In genomic region chr13:48531416-48532145, GRCh38 we compare ENCODE assay signal across 8 cellular contexts. TPM values are rescaled to one million over a fixed set of nuclear protein-coding genes. Genes with fewer than 3 reads are reported as not detected.
DNase-seq lines count a peak whose midpoint lies in the region; ATAC-seq and TF ChIP-seq lines count a peak whose summit lies in the region.

No MANE protein-coding gene starts in this region.

- TF ChIP-seq CTCF in PC-3 (conservative IDR thresholded peaks at IDR 0.05; ENCODE audit: low read depth, low read length): no peak
- no peak for TF ChIP-seq CTCF in choroid plexus epithelial cell (conservative IDR thresholded peaks at IDR 0.05; ENCODE audit: low read depth, low read length)

- no peak overlapping the region for H3K27ac ChIP-seq in PC-3 (ENCODE audit: low read length)
- H3K27ac ChIP-seq in mucosa of rectum (ENCODE audit: low read depth in 2 of 2, low read length in 2 of 2): peak overlapping the region; percentile 96 to 98

- CTCF ChIA-PET in PC-3 (lab: Charles Lee): interaction anchor here (0.7 kb wide), 1 partner anchor 263 kb away, joined by 3 read pairs; no protein-coding TSS in a partner anchor

- H3K79me2 ChIP-seq in PC-3 (ENCODE audit: low read length): no peaks in the 10 kb centered on the region

- DNase-seq in DMS 273 (lab: John Stamatoyannopoulos, UW; ENCODE audit: unreplicated experiment): peak; percentile 49
- DNase-seq in DMS 273 treated with DMSO at 0.1 percent for 48 hours (lab: John Stamatoyannopoulos, UW): no peak
- no peak for DNase-seq in PC-3
- no peak for DNase-seq in choroid plexus epithelial cell (ENCODE audit: low read depth)
- no peak for DNase-seq in erythroblast (lab: John Stamatoyannopoulos, UW)
- DNase-seq in T-helper 9 cell: no peak

- H3K4me3 ChIP-seq in PC-3 (ENCODE audit: low read length) (peak overlapping the region; percentile 88), choroid plexus epithelial cell (ENCODE audit: low read depth, low read length) (peak overlapping the region; percentile 91), mucosa of rectum (ENCODE audit: low read length in 2 of 2) (peak overlapping the region; percentile 86 to 94)

- no peaks in the 10 kb centered on the region for H3K27me3 ChIP-seq in PC-3 (ENCODE audit: low read length)
- no peaks in the 10 kb centered on the region for H3K27me3 ChIP-seq in mucosa of rectum (ENCODE audit: control insufficient read depth in 2 of 2, insufficient read depth in 2 of 2, low read length in 2 of 2)

- no peaks in the 10 kb centered on the region for H3K36me3 ChIP-seq in PC-3 (ENCODE audit: low read depth, low read length)
- no peaks in the 10 kb centered on the region for H3K36me3 ChIP-seq in mucosa of rectum (ENCODE audit: control insufficient read depth in 2 of 2, insufficient read depth in 2 of 2, low read length in 2 of 2)

- TF ChIP-seq POLR2A in erythroblast (IDR thresholded peaks at IDR 0.05; ENCODE audit: low read length): no peak

- POLR2A ChIA-PET in PC-3 (lab: Charles Lee; ENCODE audit: unreplicated experiment): interaction anchor here (0.6 to 0.7 kb wide), 2 partner anchors 38 to 289 kb away, joined by 3 read pairs; no protein-coding TSS in a partner anchor

- no peaks in the 10 kb centered on the region for H3F3A ChIP-seq in PC-3 (ENCODE audit: low read length, unreplicated experiment)

- H3K9me3 ChIP-seq in PC-3 (ENCODE audit: low read length) (no peaks in the 10 kb centered on the region), mucosa of rectum (ENCODE audit: control insufficient read depth in 2 of 2, low read length in 2 of 2) (no peaks in the 10 kb centered on the region)

- peak overlapping the region; percentile 97 for H2AFZ ChIP-seq in PC-3 (ENCODE audit: low read length)

- no TSS peak for BruUV-seq in PC-3 (replicated peaks; lab: Mats Ljungman, UMichigan)

- H3K4me2 ChIP-seq in PC-3 (ENCODE audit: low read length): peak overlapping the region; percentile 81

- H3K4me1 ChIP-seq in PC-3 (ENCODE audit: insufficient read depth, low read length): peaks cover 7% of the 10 kb centered on the region; the same call in 1 of the 2 replicates
- peaks cover 7 to 11% of the 10 kb centered on the region in 2 donors for H3K4me1 ChIP-seq in mucosa of rectum (ENCODE audit: control insufficient read depth in 2 of 2, insufficient read depth in 2 of 2, low read length in 2 of 2)

- H3K9me2 ChIP-seq in PC-3 (replicated peaks; ENCODE audit: low read length): no peaks in the 10 kb centered on the region

- H3K9ac ChIP-seq in PC-3 (ENCODE audit: low read length) (peak overlapping the region; percentile 94), mucosa of rectum (ENCODE audit: low read depth in 1 of 2, low read length in 2 of 2) (peak overlapping the region; percentile 78 to 92)

- no peaks in the 10 kb centered on the region for H4K20me1 ChIP-seq in PC-3 (ENCODE audit: low read length)

- ATAC-seq in PC-3 (peak; percentile 3; the same call in 1 of the 2 replicates), HG03354 (IDR thresholded peaks at IDR 0.05; ENCODE audit: poor library complexity, severe bottlenecking, unreplicated experiment) (no peak)

- intact Hi-C loops in PC-3 (cut with micrococcal nuclease): loop anchor here (1.0 to 5.0 kb wide), 4 partner anchors 39 to 197 kb away; partner anchors contain the start of gene LPAR6

RNA-seq across cellular contexts. Expression of gene RCBTB2, which starts 1.3 kb away (rescaled TPM):
- total RNA-seq in PC-3 (2014; rRNA removed): 2.1 and 2.5 TPM in 2 replicates
